Comparison of ENCODE assay signal across 8 cellular contexts in the genomic region with DNA sequence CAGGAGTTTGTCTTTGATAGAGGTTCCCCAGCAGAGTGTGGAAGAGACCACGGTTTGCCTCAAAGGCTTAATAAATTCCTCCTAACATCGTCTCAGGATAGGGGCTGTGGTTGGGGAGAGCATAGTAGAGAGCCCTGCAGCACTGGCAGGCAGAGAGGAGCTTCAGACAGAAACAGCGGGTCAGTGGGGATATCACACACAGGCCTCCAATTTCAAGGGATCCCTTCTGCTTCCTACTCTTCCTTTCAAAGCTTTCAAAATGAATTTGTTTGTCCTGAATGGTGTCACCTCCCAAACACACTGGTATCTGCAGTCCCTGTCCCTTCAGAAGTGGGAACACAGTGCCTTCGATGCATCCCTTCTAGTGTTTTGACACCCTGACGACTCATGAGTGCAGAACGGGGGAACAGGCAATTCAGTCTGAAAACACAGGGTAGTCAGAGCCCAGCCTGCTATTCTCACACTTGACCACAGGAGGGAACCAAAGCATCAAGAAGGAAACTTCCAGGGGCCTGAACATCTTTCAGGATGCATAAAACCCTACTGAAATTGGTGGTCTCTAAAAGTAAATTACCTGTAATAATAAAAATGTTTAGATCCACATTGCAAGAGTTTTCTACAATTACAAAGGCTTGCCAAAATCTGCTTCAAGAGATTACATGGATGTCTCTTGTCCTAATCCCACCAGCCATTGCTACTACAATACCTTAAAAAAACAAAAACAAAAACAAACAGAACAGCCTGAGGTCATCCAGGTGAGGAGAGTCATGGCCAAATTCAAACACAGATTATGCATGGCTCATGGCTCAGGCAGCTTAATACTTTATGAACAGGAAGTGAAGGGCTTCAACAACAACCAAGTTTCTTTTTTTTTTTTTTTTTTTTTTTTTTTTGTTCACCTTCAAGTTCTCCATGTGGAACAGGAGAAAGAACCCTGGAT. TPM values are rescaled to one million over a fixed set of nuclear protein-coding genes. Genes with fewer than 3 reads are reported as not detected.
DNase-seq lines count a peak whose midpoint lies in the region; ATAC-seq and TF ChIP-seq lines count a peak whose summit lies in the region.

No MANE protein-coding gene starts in this region.

- intact Hi-C loops in right cardiac atrium (cut with DNase I) (loop anchor here in 2 of 4 donors (5.0 to 10.0 kb wide), 3 partner anchors 212 to 410 kb away; a partner anchor contains a TSS), gastrocnemius medialis (cut with DNase I; ENCODE audit: low total_unique reads) (loop anchor here (1.0 to 5.0 kb wide), 3 partner anchors 215 to 407 kb away; a partner anchor contains a TSS)

- no peaks in the 10 kb centered on the region for H3K36me3 Mint-ChIP-seq in T-helper 17 cell (ENCODE audit: low read depth)

- no peaks in the 10 kb centered on the region for H3K9me3 ChIP-seq in T-helper 17 cell (ENCODE audit: control insufficient read depth, low read length, poor library complexity, severe bottlenecking)
- no peaks in the 10 kb centered on the region for H3K9me3 ChIP-seq in right cardiac atrium (ENCODE audit: control insufficient read depth, low read length)
- no peaks in the 10 kb centered on the region for H3K9me3 ChIP-seq in gastrocnemius medialis

- H3K4me1 Mint-ChIP-seq in T-helper 17 cell: peaks cover 42% of the 10 kb centered on the region

- H3K4me1 ChIP-seq in right cardiac atrium (ENCODE audit: control insufficient read depth, insufficient read depth, low read length) (no peaks in the 10 kb centered on the region), gastrocnemius medialis (peaks cover 10 to 13% of the 10 kb centered on the region in 2 donors)

- WGBS in right cardiac atrium: 29% methylated on average over 6 of the region's 6 CpGs

- peak; percentile 76 for ATAC-seq in T-helper 17 cell
- peak; percentile 64 to 71 for ATAC-seq in right cardiac atrium
- peak; percentile 51 to 54 for ATAC-seq in gastrocnemius medialis
- no peak for ATAC-seq in HG03039 (IDR thresholded peaks at IDR 0.05; ENCODE audit: unreplicated experiment)

- no peaks in the 10 kb centered on the region for H3K27me3 ChIP-seq in right cardiac atrium (ENCODE audit: control insufficient read depth, insufficient read depth)
- H3K27me3 ChIP-seq in gastrocnemius medialis: no peaks in the 10 kb centered on the region

- H3K36me3 ChIP-seq in gastrocnemius medialis: no peaks in the 10 kb centered on the region

- no peaks in the 10 kb centered on the region for H3K27me3 Mint-ChIP-seq in T-helper 17 cell

- in situ Hi-C loops in gastrocnemius medialis (cut with MboI; ENCODE audit: low sequenced_read_pairs in 4 of 4): loop anchor here (10.0 to 25.0 kb wide), 5 partner anchors 222 to 410 kb away; a partner anchor contains a TSS

- H3K4me3 ChIP-seq in right cardiac atrium (ENCODE audit: low read length): no peak overlapping the region
- no peak overlapping the region for H3K4me3 ChIP-seq in gastrocnemius medialis

- TF ChIP-seq POLR2A in gastrocnemius medialis (IDR thresholded peaks at IDR 0.05): no peak

- H3K27ac Mint-ChIP-seq in T-helper 17 cell: peak overlapping the region; percentile 82

- peak; percentile 79 to 95 (median 82) for TF ChIP-seq CTCF in gastrocnemius medialis (IDR thresholded peaks at IDR 0.05 in 4 of 5, conservative IDR thresholded peaks at IDR 0.05 in 1 of 5)

- DNase-seq in DMS53 treated with DMSO at 0.1 percent for 48 hours (lab: John Stamatoyannopoulos, UW; ENCODE audit: unreplicated experiment) (peak; percentile 84), H4 (ENCODE audit: low spot score) (peak; percentile 60), NAMALWA (ENCODE audit: low spot score) (peak; percentile 83), T-helper 17 cell (peak; percentile 20 to 54 (median 36)), anterior cingulate cortex (lab: John Stamatoyannopoulos, UW) (peak in 51 of 58 donors; percentile 6 to 71 (median 26)), right cardiac atrium (peak; percentile 42 to 61 (median 42)), gastrocnemius medialis (peak; percentile 24 to 44)

- H3K27ac ChIP-seq in right cardiac atrium (ENCODE audit: low read length): no peak overlapping the region
- no peak overlapping the region for H3K27ac ChIP-seq in gastrocnemius medialis

- H3K4me3 Mint-ChIP-seq in T-helper 17 cell: peak overlapping the region; percentile 66

RNA-seq across cellular contexts. Expression of a gene that starts 49.8 kb away (rescaled TPM):
- total RNA-seq in H4 (2014; rRNA removed; shearing (Covaris generic)): 0.02 TPM in 1 of 2 replicates, not detected in the other
- under 1 TPM in 1 of 2 donors, not detected in 1; 0.05 TPM for total RNA-seq in T-helper 17 cell
- under 1 TPM; 0.14 to 0.21 (median 0.18) TPM for total RNA-seq in right cardiac atrium
- 0.07 TPM for polyA plus RNA-seq in right cardiac atrium
- total RNA-seq in gastrocnemius medialis: under 1 TPM in 1 of 4 donors, not detected in 3; 0.36 TPM

RNA-seq across cellular contexts. Expression of a gene that starts 58.9 kb away (rescaled TPM):
- 257 and 276 TPM in 2 replicates for total RNA-seq in H4 (2014; rRNA removed; shearing (Covaris generic))
- 1 to 10 TPM; 8.0 to 9.8 TPM for total RNA-seq in T-helper 17 cell
- total RNA-seq in right cardiac atrium: 10 to 100 TPM in 1 of 4 donors, 1 to 10 TPM in 3; 5.2 to 15.7 (median 8.9) TPM
- polyA plus RNA-seq in right cardiac atrium: 11.5 TPM
- 1 to 10 TPM; 1.1 to 8.2 (median 7.1) TPM for total RNA-seq in gastrocnemius medialis

Comparison
In these comparisons a context has a peak if more than half of its experiments do, and no peak if none do; other contexts are left out.
1. DNase-seq: peak in every context shown above with its lines; median percentile 84 in DMS53 treated with DMSO at 0.1 percent for 48 hours; 83 in NAMALWA; 60 in H4; 42 in right cardiac atrium; 36 in T-helper 17 cell; 34 in gastrocnemius medialis; 26 in anterior cingulate cortex.
2. RNA of a gene that starts 58.9 kb away (total RNA-seq): 257 to 276 TPM in H4; 5.2 to 15.7 TPM in right cardiac atrium, 8.0 to 9.8 TPM in T-helper 17 cell and 1.1 to 8.2 TPM in gastrocnemius medialis; every median in the first group is over 10 times any median in the second.